In genomic region chr1:207039380-207040180, GRCh38 we compare ENCODE assay signal across 29 cellular contexts. TPM values are rescaled to one million over a fixed set of nuclear protein-coding genes. Genes with fewer than 3 reads are reported as not detected.
A peak's percentile ranks its signal among the peaks of the same experiment; 100 is the strongest.
DNase-seq lines count a peak whose midpoint lies in the region; ATAC-seq, FAIRE-seq and TF ChIP-seq lines count a peak whose summit lies in the region.
"Had no signal": no experiment of that assay in that cellular context is flagged by ENCODE, and none has a peak within 500 bp of the region (broad histone marks: within the 10 kb centered on the region; RNA-seq: fewer than 3 reads in every experiment).

No MANE protein-coding gene starts in this region.

- H3K9me3 Mint-ChIP-seq in progenitor cell of endocrine pancreas (ENCODE audit: low read depth), result peaks cover 5% of the 10 kb centered on the region
- H3K9me3 Mint-ChIP-seq in H9, result peaks cover 0 to 1% of the 10 kb centered on the region in 2 experiments; a peak in 1 of 5 replicates
- H3K9me3 Mint-ChIP-seq: activated CD4-positive, alpha-beta memory T cell treated with anti-CD3 and anti-CD28 coated beads for 36 hours; activated T-helper 2 cell treated with anti-CD3 and anti-CD28 coated beads, Interferon-gamma antibody, Interleukin-2, Interleukin-4, amounts not matched to agents 10 μg/mL and 5 μg/mL and 100 μg/mL, durations not matched to agents 14 hours and 24 hours and 36 hours; immature natural killer cell; natural killer cell; stimulated activated effector memory CD8-positive, alpha-beta T cell treated with anti-CD3 and anti-CD28 coated beads, Interleukin-12 subunit alpha, Interleukin-12 subunit beta, amount 100 ng/mL, for 72 hours had no signal

- H3K23ac ChIP-seq in H9 (ENCODE audit: insufficient read length, low read depth, low read length), result no peak overlapping the region

- H3K36me3 ChIP-seq in Panc1 (ENCODE audit: control insufficient read depth, insufficient read depth, low read length) (no peaks in the 10 kb centered on the region), body of pancreas (replicated peaks in 1 of 2; ENCODE audit: insufficient read depth in 1 of 2, low read depth in 2 of 2) (no peaks in the 10 kb centered on the region)
- H3K36me3 ChIP-seq: gastrocnemius medialis, suprapubic skin had no signal

- ATAC-seq in Panc1 (peak; percentile 48; the same call in 1 of the 2 replicates), body of pancreas (peak; percentile 86), HG02798 (IDR thresholded peaks at IDR 0.05; ENCODE audit: poor library complexity, unreplicated experiment) (no peak), GM21825 (IDR thresholded peaks at IDR 0.05; ENCODE audit: unreplicated experiment) (no peak), HG02642 (IDR thresholded peaks at IDR 0.05; ENCODE audit: poor library complexity, unreplicated experiment) (no peak)
- ATAC-seq: gastrocnemius medialis; natural killer cell; stimulated activated effector memory CD8-positive, alpha-beta T cell treated with anti-CD3 and anti-CD28 coated beads, Interleukin-12 subunit alpha, Interleukin-12 subunit beta, amount 100 ng/mL, for 72 hours had no signal

- H3K4me1 ChIP-seq in Panc1 (ENCODE audit: control insufficient read depth, insufficient read depth, low read length) (no peaks in the 10 kb centered on the region), body of pancreas (peaks cover 18% of the 10 kb centered on the region), H9 (ENCODE audit: insufficient read depth, low read length) (no peaks in the 10 kb centered on the region)

- no peak overlapping the region for H3K56ac ChIP-seq in H9 (ENCODE audit: insufficient read length, low read depth, low read length)

- H3K36me3 Mint-ChIP-seq in progenitor cell of endocrine pancreas (ENCODE audit: insufficient read depth) (peaks cover 3% of the 10 kb centered on the region), H9 (ENCODE audit: insufficient read depth in 1 of 3, low read depth in 3 of 3) (peaks cover 0 to 4% (median 1%) of the 10 kb centered on the region in 3 experiments; a peak in 2 of 7 replicates)
- H3K36me3 Mint-ChIP-seq: natural killer cell had no signal

- H3K23me2 ChIP-seq in H9 (ENCODE audit: insufficient read length, low read depth, low read length, poor library complexity, severe bottlenecking), result no peaks in the 10 kb centered on the region

- H3K18ac ChIP-seq in H9 (ENCODE audit: insufficient read length, low read depth, low read length), result no peak overlapping the region

- H3T11ph ChIP-seq in H9 (ENCODE audit: low read length), result no peak overlapping the region

- no peak overlapping the region for H2BK5ac ChIP-seq in H9 (ENCODE audit: insufficient read length, low read length)

- H4K20me1 ChIP-seq in H9 (ENCODE audit: control insufficient read depth, insufficient read depth, insufficient read length), result no peaks in the 10 kb centered on the region

- POLR2A ChIA-PET in Panc1 (lab: Charles Lee), result no interaction called here

- no peak overlapping the region for H2AK5ac ChIP-seq in H9 (ENCODE audit: insufficient read length, low read length)

- H3K27me3 ChIP-seq in Panc1 (ENCODE audit: control insufficient read depth, insufficient read depth, low read length) (peaks cover 9% of the 10 kb centered on the region), body of pancreas (no peaks in the 10 kb centered on the region), H9 (ENCODE audit: insufficient read depth, low read length) (no peaks in the 10 kb centered on the region)
- H3K27me3 ChIP-seq: gastrocnemius medialis, suprapubic skin had no signal

- peak; percentile 21 for FAIRE-seq in islet of Langerhans (lab: Jason Lieb, UNC)

- H3K79me2 ChIP-seq in H9 (ENCODE audit: insufficient read depth, low read length), result no peaks in the 10 kb centered on the region

- peaks cover 7% of the 10 kb centered on the region for H3K4me1 Mint-ChIP-seq in progenitor cell of endocrine pancreas (ENCODE audit: low read depth)
- peaks cover 4% of the 10 kb centered on the region in 2 experiments; a peak in 2 of 4 replicates for H3K4me1 Mint-ChIP-seq in H9

- no peaks in the 10 kb centered on the region for H3K27me3 Mint-ChIP-seq in progenitor cell of endocrine pancreas
- H3K27me3 Mint-ChIP-seq in H9 (ENCODE audit: low read depth), result no peaks in the 10 kb centered on the region

- in situ Hi-C loops in Panc1 (cut with HindIII; ENCODE audit: low pct_unique_long_range_greater_than_20kb, low sequenced_read_pairs), result no loop called here

- no peak overlapping the region for H2BK12ac ChIP-seq in H9 (ENCODE audit: insufficient read length, low read depth, low read length)

- no peak overlapping the region for H3K9ac ChIP-seq in H9 (ENCODE audit: extremely low read depth, insufficient read length, low read length)

- intact Hi-C loops in Panc1 (cut with micrococcal nuclease; ENCODE audit: unreplicated experiment), result no loop called here
- intact Hi-C loops in body of pancreas (cut with DNase I), result no loop called here

- no peak overlapping the region for H2BK120ac ChIP-seq in H9 (ENCODE audit: low read depth, low read length, poor library complexity, severe bottlenecking)

- H4K8ac ChIP-seq in H9 (replicated peaks; ENCODE audit: insufficient read length, low read depth, low read length), result no peak overlapping the region

- H4K91ac ChIP-seq in H9 (ENCODE audit: insufficient read length, low read depth, low read length), result no peak overlapping the region

- H3K27ac Mint-ChIP-seq in progenitor cell of endocrine pancreas (peak overlapping the region; percentile 45), H9 (no peak overlapping the region)
- H3K27ac Mint-ChIP-seq: activated CD4-positive, alpha-beta memory T cell treated with anti-CD3 and anti-CD28 coated beads for 36 hours; activated naive CD8-positive, alpha-beta T cell; activated T-helper 2 cell treated with anti-CD3 and anti-CD28 coated beads, Interferon-gamma antibody, Interleukin-2, Interleukin-4, amounts not matched to agents 10 μg/mL and 5 μg/mL and 100 μg/mL, durations not matched to agents 14 hours and 24 hours and 36 hours; immature natural killer cell; natural killer cell; stimulated activated effector memory CD8-positive, alpha-beta T cell treated with anti-CD3 and anti-CD28 coated beads, Interleukin-12 subunit alpha, Interleukin-12 subunit beta, amount 100 ng/mL, for 72 hours had no signal

- no peaks in the 10 kb centered on the region for H3K79me1 ChIP-seq in H9 (ENCODE audit: insufficient read depth, low read depth, low read length, poor library complexity, severe bottlenecking)

- no peak overlapping the region for H3K4ac ChIP-seq in H9 (ENCODE audit: low read depth, low read length)

- TF ChIP-seq CTCF in Panc1 (IDR thresholded peaks at IDR 0.05) (no peak), body of pancreas (IDR thresholded peaks at IDR 0.05) (no peak), progenitor cell of endocrine pancreas (IDR thresholded peaks at IDR 0.05; ENCODE audit: unreplicated experiment) (no peak), H9 (conservative IDR thresholded peaks at IDR 0.05) (no peak)

- no peak overlapping the region for H3K14ac ChIP-seq in H9 (ENCODE audit: insufficient read depth, low read length)

- BruUV-seq in Panc1 (replicated peaks; lab: Mats Ljungman, UMichigan), result no TSS peak

- H2AFZ ChIP-seq in H9 (ENCODE audit: low read length), result no peak overlapping the region

- DNase-seq in Panc1 (ENCODE audit: low read depth, low spot score) (no peak), body of pancreas (peak in 1 of 4 donors; percentile 42), progenitor cell of endocrine pancreas (ENCODE audit: low spot score, unreplicated experiment) (no peak), H9 (no peak)
- DNase-seq: activated CD4-positive, alpha-beta memory T cell treated with anti-CD3 and anti-CD28 coated beads for 36 hours; anterior cingulate cortex; Calu3; central memory CD4-positive, alpha-beta T cell; dermis blood vessel endothelial cell; DND-41; gastrocnemius medialis; hypothalamus; immature natural killer cell; natural killer cell; NCI-H1092 treated with DMSO at 0.1 percent for 48 hours; NCI-H187 treated with DMSO at 0.1 percent for 48 hours; NCI-H526 treated with DMSO at 0.1 percent for 48 hours; stimulated activated CD4-positive, alpha-beta T cell treated with anti-CD3 and anti-CD28 coated beads, Interleukin-4, amount 100 ng/mL, for 24 hours had no signal

- H2BK15ac ChIP-seq in H9 (ENCODE audit: low read depth, low read length), result no peak overlapping the region

- H3K9me3 ChIP-seq in Panc1 (ENCODE audit: control insufficient read depth, insufficient read depth, low read depth, low read length) (no peaks in the 10 kb centered on the region), body of pancreas (no peaks in the 10 kb centered on the region), H9 (ENCODE audit: control insufficient read depth, low read depth, low read length) (no peaks in the 10 kb centered on the region)
- H3K9me3 ChIP-seq: gastrocnemius medialis, suprapubic skin had no signal

- no peak overlapping the region for H3K4me3 ChIP-seq in Panc1 (ENCODE audit: low read depth in 2 of 2, low read length in 2 of 2)
- no peak overlapping the region for H3K4me3 ChIP-seq in body of pancreas
- H3K4me3 ChIP-seq: gastrocnemius medialis, suprapubic skin had no signal

- H3K4me3 Mint-ChIP-seq in progenitor cell of endocrine pancreas (ENCODE audit: low read depth) (no peak overlapping the region), H9 (no peak overlapping the region)
- H3K4me3 Mint-ChIP-seq: activated CD4-positive, alpha-beta memory T cell treated with anti-CD3 and anti-CD28 coated beads for 36 hours; activated naive CD8-positive, alpha-beta T cell; immature natural killer cell; natural killer cell; stimulated activated effector memory CD8-positive, alpha-beta T cell treated with anti-CD3 and anti-CD28 coated beads, Interleukin-12 subunit alpha, Interleukin-12 subunit beta, amount 100 ng/mL, for 72 hours had no signal

- H3K27ac ChIP-seq in Panc1 (ENCODE audit: low read length) (no peak overlapping the region), body of pancreas (peak overlapping the region; percentile 23 to 63 (median 40)), H9 (ENCODE audit: insufficient read length, low read depth, low read length) (no peak overlapping the region)
- H3K27ac ChIP-seq: gastrocnemius medialis, suprapubic skin had no signal

- no peak overlapping the region for H4K5ac ChIP-seq in H9 (ENCODE audit: insufficient read length, low read depth, low read length)

- CTCF ChIA-PET in Panc1 (lab: Charles Lee), result interaction anchor here (0.9 kb wide), 1 partner anchor 45 kb away, joined by 4 read pairs; no protein-coding TSS in a partner anchor

- whole genome bisulfite sequencing in body of pancreas, 2 donors, result 28 to 31% methylated on average over 4 of the region's 4 CpGs
- no CpG with 5 or more reads among the region's 4 CpGs for WGBS in H9 (ENCODE audit: extremely low coverage, insufficient read length, low lambda C conversion rate)

- no peak for TF ChIP-seq POLR2A in body of pancreas (IDR thresholded peaks at IDR 0.05)

- H2BK20ac ChIP-seq in H9 (ENCODE audit: low read depth, low read length, poor library complexity, severe bottlenecking), result no peak overlapping the region

- no peak overlapping the region for H3K4me2 ChIP-seq in H9 (ENCODE audit: insufficient read depth, insufficient read length, low read length)

RNA-seq across cellular contexts. Expression of gene C1orf116, which starts 7.0 kb away (rescaled TPM):
- total RNA-seq in Panc1 (2021; ENCODE audit: unreplicated experiment) (0.08 TPM), body of pancreas (10 to 100 TPM; 11.2 to 23.3 TPM), progenitor cell of endocrine pancreas (31.3 and 31.9 TPM in 2 replicates), H9 (2021) (0.48 and 0.55 TPM in 2 replicates)
- not detected for polyA plus RNA-seq in Panc1 (2012; ENCODE audit: insufficient read length)
- total RNA-seq: activated CD4-positive, alpha-beta memory T cell treated with anti-CD3 and anti-CD28 coated beads for 36 hours; activated T-helper 2 cell treated with anti-CD3 and anti-CD28 coated beads, Interferon-gamma antibody, Interleukin-2, Interleukin-4, amounts not matched to agents 10 μg/mL and 5 μg/mL and 100 μg/mL, durations not matched to agents 14 hours and 24 hours and 36 hours; M059J; T-helper 1 cell treated with Interleukin-12 subunit alpha and Interleukin-12 subunit beta and Interleukin-4 antibody, amounts not matched to agents 30 ng/mL and 1 ng/mL, for 36 hours had no signal

RNA-seq across cellular contexts. Expression of gene YOD1, which starts 11.4 kb away (rescaled TPM):
- total RNA-seq in Panc1 (2021; ENCODE audit: unreplicated experiment) (7.1 TPM), body of pancreas (1 to 10 TPM; 5.4 to 5.9 TPM), progenitor cell of endocrine pancreas (8.7 and 8.8 TPM in 2 replicates), H9 (2021) (8.6 and 9.4 TPM in 2 replicates)
- polyA plus RNA-seq in Panc1 (2012; ENCODE audit: insufficient read length), result 1.6 TPM

RNA-seq across cellular contexts. Expression of gene PFKFB2, which starts 13.5 kb away (rescaled TPM):
- total RNA-seq in Panc1 (2021; ENCODE audit: unreplicated experiment), result 35.6 TPM
- polyA plus RNA-seq in Panc1 (2012; ENCODE audit: insufficient read length), result 12.0 TPM
- 1 to 10 TPM; 4.9 to 9.3 TPM for total RNA-seq in body of pancreas
- total RNA-seq in progenitor cell of endocrine pancreas, result 9.6 and 10.6 TPM in 2 replicates
- 13.2 and 14.6 TPM in 2 replicates for total RNA-seq in H9 (2021)

RNA-seq across cellular contexts. Expression of gene C4BPB, which starts 49.1 kb away (rescaled TPM):
- total RNA-seq in Panc1 (2021; ENCODE audit: unreplicated experiment) (0.62 TPM), body of pancreas (10 to 100 TPM in 1 of 2 donors, not detected in 1; 11.9 TPM), progenitor cell of endocrine pancreas (not detected in 2 replicates), H9 (2021) (not detected in 2 replicates)
- 1.0 TPM for polyA plus RNA-seq in Panc1 (2012; ENCODE audit: insufficient read length)
- total RNA-seq: lower leg skin, M059J, natural killer cell had no signal

Comparison
In these comparisons a context has a peak if more than half of its experiments do, and no peak if none do; other contexts are left out.
1. ATAC-seq: peak in Panc1 (single experiment) and body of pancreas (single experiment); none in HG02798 (single experiment), GM21825 (single experiment) and HG02642 (single experiment).
2. H3K27ac ChIP-seq: peak in body of pancreas (4 of 4); none in Panc1 (single experiment) and H9 (single experiment).